ENCODE assay signal across 12 cellular contexts in genomic region chr11:1688336-1688947, GRCh38. TPM values are rescaled to one million over a fixed set of nuclear protein-coding genes. Genes with fewer than 3 reads are reported as not detected.
"Had no signal": no experiment of that assay in that cellular context is flagged by ENCODE, and none has a peak within 500 bp of the region (broad histone marks: within the 10 kb centered on the region; RNA-seq: fewer than 3 reads in every experiment).

No MANE protein-coding gene starts in this region.

RNA-seq across cellular contexts. Expression of gene KRTAP5-6, which starts 8.6 kb away (rescaled TPM):
- total RNA-seq: activated CD4-positive, alpha-beta T cell treated with anti-CD3 and anti-CD28 coated beads, Interleukin-2, amount 10 ng/mL, durations not matched to agents 7 days and 5 days; activated naive CD8-positive, alpha-beta T cell treated with anti-CD3 and anti-CD28 coated beads, Interleukin-2, amount 10 ng/mL, durations not matched to agents 7 days and 5 days; activated T-cell treated with anti-CD3 and anti-CD28 coated beads, Interleukin-2, amount 50 U/mL, for 4 hours; ascending aorta; cardiac septum; K562; M059J; PC-3; Peyer's patch; SJSA1 had no signal
- polyA plus RNA-seq: adipose tissue, K562, SK-N-SH had no signal

RNA-seq across cellular contexts. Expression of gene KRTAP5-5, which starts 58.9 kb away (rescaled TPM):
- total RNA-seq: activated CD4-positive, alpha-beta T cell treated with anti-CD3 and anti-CD28 coated beads, Interleukin-2, amount 10 ng/mL, durations not matched to agents 7 days and 5 days; activated naive CD8-positive, alpha-beta T cell treated with anti-CD3 and anti-CD28 coated beads, Interleukin-2, amount 10 ng/mL, durations not matched to agents 7 days and 5 days; activated T-cell treated with anti-CD3 and anti-CD28 coated beads, Interleukin-2, amount 50 U/mL, for 4 hours; ascending aorta; cardiac septum; K562; M059J; PC-3; Peyer's patch; SJSA1 had no signal
- polyA plus RNA-seq: adipose tissue, K562, SK-N-SH had no signal
